ENCODE assay signal across 8 cellular contexts in genomic region chr12:56636118-56636674, GRCh38. TPM values are rescaled to one million over a fixed set of nuclear protein-coding genes. Genes with fewer than 3 reads are reported as not detected.
DNase-seq lines count a peak whose midpoint lies in the region; ATAC-seq, FAIRE-seq and TF ChIP-seq lines count a peak whose summit lies in the region.

No MANE protein-coding gene starts in this region.

- FAIRE-seq in pancreas (lab: Jason Lieb, UNC), result no peak

- H3K27me3 ChIP-seq in HAP-1 (ENCODE audit: low read depth) (no peaks in the 10 kb centered on the region), MG63 (no peaks in the 10 kb centered on the region), pancreas (no peaks in the 10 kb centered on the region), tibial artery (no peaks in the 10 kb centered on the region)

- no peaks in the 10 kb centered on the region for H3K27me3 Mint-ChIP-seq in activated naive CD4-positive, alpha-beta T cell treated with anti-CD3 and anti-CD28 coated beads, Interleukin-2, amount 50 U/mL, for 24 hours
- H3K27me3 Mint-ChIP-seq in glutamatergic neuron (ENCODE audit: unreplicated experiment), result peaks cover 25% of the 10 kb centered on the region

- in situ Hi-C loops in HAP-1 (cut with MboI; ENCODE audit: low sequenced_read_pairs) (no loop called here), SK-MEL-5 (cut with HindIII; ENCODE audit: low pct_unique_long_range_greater_than_20kb, low sequenced_read_pairs) (no loop called here)

- H3K9me3 ChIP-seq in HAP-1, result no peaks in the 10 kb centered on the region
- H3K9me3 ChIP-seq in MG63, result no peaks in the 10 kb centered on the region
- H3K9me3 ChIP-seq in pancreas, result no peaks in the 10 kb centered on the region
- no peaks in the 10 kb centered on the region for H3K9me3 ChIP-seq in tibial artery

- H3K4me1 Mint-ChIP-seq in activated naive CD4-positive, alpha-beta T cell treated with anti-CD3 and anti-CD28 coated beads, Interleukin-2, amount 50 U/mL, for 24 hours, result peaks cover 70% of the 10 kb centered on the region
- peaks cover 34% of the 10 kb centered on the region for H3K4me1 Mint-ChIP-seq in glutamatergic neuron (ENCODE audit: low read depth, unreplicated experiment)

- intact Hi-C loops in pancreas (cut with DNase I) (no loop called here), tibial artery (cut with DNase I; ENCODE audit: low total_unique reads) (loop anchor here (2.0 kb wide), 1 partner anchor 113 kb away; no protein-coding TSS in a partner anchor)

- peaks cover 16% of the 10 kb centered on the region for H3K36me3 Mint-ChIP-seq in activated naive CD4-positive, alpha-beta T cell treated with anti-CD3 and anti-CD28 coated beads, Interleukin-2, amount 50 U/mL, for 24 hours
- no peaks in the 10 kb centered on the region for H3K36me3 Mint-ChIP-seq in glutamatergic neuron (ENCODE audit: unreplicated experiment)

- H3K27ac ChIP-seq in pancreas (peak overlapping the region; percentile 70 to 97 (median 90)), tibial artery (peak overlapping the region; percentile 88 to 92)

- TF ChIP-seq CTCF in glutamatergic neuron (IDR thresholded peaks at IDR 0.05; ENCODE audit: partially characterized antibody, unreplicated experiment) (no peak), pancreas (IDR thresholded peaks at IDR 0.05) (no peak), tibial artery (IDR thresholded peaks at IDR 0.05) (no peak)

- ATAC-seq in pancreas, result peak; percentile 76 to 87 (median 79)

- H3K4me1 ChIP-seq in HAP-1 (peaks cover 26% of the 10 kb centered on the region), pancreas (peaks cover 5 to 20% (median 15%) of the 10 kb centered on the region in 3 donors), tibial artery (peaks cover 0 to 40% (median 36%) of the 10 kb centered on the region in 4 donors)

- peak overlapping the region; percentile 96 for H3K27ac Mint-ChIP-seq in activated naive CD4-positive, alpha-beta T cell treated with anti-CD3 and anti-CD28 coated beads, Interleukin-2, amount 50 U/mL, for 24 hours
- peak overlapping the region; percentile 97 for H3K27ac Mint-ChIP-seq in glutamatergic neuron (ENCODE audit: unreplicated experiment)

- H3K4me3 ChIP-seq in HAP-1 (peak overlapping the region; percentile 67), MG63 (peak overlapping the region; percentile 71), pancreas (peak overlapping the region; percentile 39 to 86 (median 62)), tibial artery (peak overlapping the region; percentile 63 to 86)

- peak overlapping the region; percentile 98 for H3K4me3 Mint-ChIP-seq in activated naive CD4-positive, alpha-beta T cell treated with anti-CD3 and anti-CD28 coated beads, Interleukin-2, amount 50 U/mL, for 24 hours
- H3K4me3 Mint-ChIP-seq in glutamatergic neuron (ENCODE audit: unreplicated experiment), result peak overlapping the region; percentile 94

- 0 to 2% methylated on average over 11 of the region's 11 CpGs for WGBS in pancreas, 2 donors

- H3K9me3 Mint-ChIP-seq in activated naive CD4-positive, alpha-beta T cell treated with anti-CD3 and anti-CD28 coated beads, Interleukin-2, amount 50 U/mL, for 24 hours, result no peaks in the 10 kb centered on the region
- peaks cover 10% of the 10 kb centered on the region for H3K9me3 Mint-ChIP-seq in glutamatergic neuron (ENCODE audit: unreplicated experiment)

- H3K36me3 ChIP-seq in HAP-1 (replicated peaks) (peaks cover 35% of the 10 kb centered on the region), MG63 (peaks cover 37% of the 10 kb centered on the region), pancreas (peaks cover 3 to 36% (median 35%) of the 10 kb centered on the region in 3 donors), tibial artery (peaks cover 35 to 37% (median 36%) of the 10 kb centered on the region in 3 donors)

- peak; percentile 77 for DNase-seq in GDM1 (lab: John Stamatoyannopoulos, UW)
- peak; percentile 94 to 97 for DNase-seq in HAP-1 (ENCODE audit: low spot score in 2 of 2)
- DNase-seq in MG63, result peak; percentile 92
- peak; percentile 91 for DNase-seq in SK-MEL-5 (ENCODE audit: low read depth, low spot score)
- DNase-seq in glutamatergic neuron, result peak; percentile 82
- DNase-seq in pancreas, result peak; percentile 80 to 94 (median 90)
- peak; percentile 95 to 98 for DNase-seq in tibial artery

RNA-seq across cellular contexts. Expression of gene BAZ2A, which starts 6.1 kb away (rescaled TPM):
- 2.4 and 7.6 TPM in 2 replicates for total RNA-seq in MG63 (2014; rRNA removed; shearing (Covaris generic); ENCODE audit: low replicate concordance)
- 15.4 and 27.9 TPM in 2 replicates for total RNA-seq in SK-MEL-5 (2014; rRNA removed; shearing (Covaris generic))
- 73.0 and 93.1 TPM in 2 replicates for polyA plus RNA-seq in SK-MEL-5 (2015; cell fraction: cytosol; rRNA removed)
- polyA plus RNA-seq in SK-MEL-5 (2015; cell fraction: nucleus; rRNA removed), result 87.8 and 116 TPM in 2 replicates
- total RNA-seq in glutamatergic neuron (ENCODE audit: unreplicated experiment), result 196 TPM
- total RNA-seq in pancreas, result 10 to 100 TPM; 29.7 to 59.9 (median 39.1) TPM
- polyA plus RNA-seq in pancreas, result 10 to 100 TPM; 26.7 to 58.0 TPM

RNA-seq across cellular contexts. Expression of gene ATP5F1B, which starts 9.6 kb away (rescaled TPM):
- total RNA-seq in MG63 (2014; rRNA removed; shearing (Covaris generic); ENCODE audit: low replicate concordance), result 202 and 245 TPM in 2 replicates
- total RNA-seq in SK-MEL-5 (2014; rRNA removed; shearing (Covaris generic)), result 1,074 and 1,136 TPM in 2 replicates
- polyA plus RNA-seq in SK-MEL-5 (2015; cell fraction: cytosol; rRNA removed), result 1,556 and 1,657 TPM in 2 replicates
- polyA plus RNA-seq in SK-MEL-5 (2015; cell fraction: nucleus; rRNA removed), result 1,060 and 1,083 TPM in 2 replicates
- 735 TPM for total RNA-seq in glutamatergic neuron (ENCODE audit: unreplicated experiment)
- 100 to 1,000 TPM; 152 to 237 (median 211) TPM for total RNA-seq in pancreas
- polyA plus RNA-seq in pancreas, result 100 to 1,000 TPM; 126 to 299 TPM

RNA-seq across cellular contexts. Expression of gene PTGES3, which starts 51.9 kb away (rescaled TPM):
- 52.8 and 98.9 TPM in 2 replicates for total RNA-seq in MG63 (2014; rRNA removed; shearing (Covaris generic); ENCODE audit: low replicate concordance)
- total RNA-seq in SK-MEL-5 (2014; rRNA removed; shearing (Covaris generic)), result 89.1 and 98.9 TPM in 2 replicates
- 203 and 262 TPM in 2 replicates for polyA plus RNA-seq in SK-MEL-5 (2015; cell fraction: cytosol; rRNA removed)
- polyA plus RNA-seq in SK-MEL-5 (2015; cell fraction: nucleus; rRNA removed), result 72.0 and 83.4 TPM in 2 replicates
- total RNA-seq in glutamatergic neuron (ENCODE audit: unreplicated experiment) (180 TPM), pancreas (10 to 100 TPM; 48.8 to 98.1 (median 69.3) TPM)
- 10 to 100 TPM; 33.4 to 86.4 TPM for polyA plus RNA-seq in pancreas

Comparison
In these comparisons a context has a peak if more than half of its experiments do, and no peak if none do; other contexts are left out.
1. Peak in every context shown above with its lines: DNase-seq, ATAC-seq, H3K4me3 ChIP-seq and H3K27ac ChIP-seq.